ENCODE assay signal across 8 cellular contexts in the genomic region with DNA sequence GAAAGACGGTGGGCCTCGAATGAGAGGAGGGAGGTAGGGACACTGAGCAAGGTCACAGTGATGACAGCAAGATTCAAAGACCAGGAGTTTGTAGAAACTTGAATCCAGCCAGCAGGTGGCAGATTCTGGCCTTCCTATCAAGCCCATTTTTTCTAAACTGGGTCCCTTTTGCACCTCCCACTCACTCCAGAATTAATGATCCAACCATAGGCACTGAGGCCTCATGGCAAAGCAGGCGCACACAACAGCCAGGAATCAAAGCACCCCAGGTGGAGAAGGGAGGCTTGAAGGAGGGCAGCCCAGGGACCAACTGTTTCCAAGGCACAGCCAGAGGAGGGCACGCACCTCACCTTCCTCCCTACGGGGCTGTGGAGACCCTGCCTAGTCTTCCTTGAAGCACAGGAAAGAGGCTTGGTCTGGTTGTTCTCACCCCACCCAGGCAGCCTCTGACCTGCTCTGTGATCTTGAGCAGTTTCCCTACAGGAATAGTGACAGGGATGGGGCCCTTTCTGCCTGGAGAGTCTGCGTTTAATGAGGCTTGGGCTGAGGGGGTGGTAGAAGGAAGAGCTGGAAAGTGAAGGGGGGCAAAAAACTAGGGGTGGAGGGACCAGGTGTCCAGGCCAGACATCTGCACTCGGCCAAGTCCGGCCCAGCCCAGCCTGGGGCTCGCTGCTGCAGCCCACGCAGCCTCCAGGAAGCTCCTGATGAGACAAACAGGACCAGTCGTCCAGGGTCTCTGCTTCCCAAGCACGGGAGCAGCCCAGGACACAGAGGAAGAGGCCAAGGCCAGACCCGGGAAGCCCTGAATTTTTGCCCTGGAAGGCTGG.
DNase-seq lines count a peak whose midpoint lies in the region; ATAC-seq, FAIRE-seq and TF ChIP-seq lines count a peak whose summit lies in the region.

No MANE protein-coding gene starts in this region.

- CTCF ChIA-PET in AG04449 (lab: Yijun Ruan, JAX): interaction anchor here (1.0 to 3.7 kb wide), 10 partner anchors 8 to 194 kb away, joined by 3 to 35 read pairs (median 4); no protein-coding TSS in a partner anchor

- no peak for TF ChIP-seq POLR2A in stomach (IDR thresholded peaks at IDR 0.05)

- ATAC-seq in HG02571 (IDR thresholded peaks at IDR 0.05; ENCODE audit: unreplicated experiment): no peak

- POLR2A ChIA-PET in AG04449 (lab: Yijun Ruan, JAX): interaction anchor here (0.6 kb wide), 1 partner anchor 53 kb away, joined by 4 read pairs; no protein-coding TSS in a partner anchor

- TF ChIP-seq CTCF in AG04449 (IDR thresholded peaks at IDR 0.05; ENCODE audit: insufficient read depth, low read length, missing control alignments) (peak; percentile 44), cardiac fibroblast (IDR thresholded peaks at IDR 0.05; ENCODE audit: low read depth, low read length) (peak; percentile 50), kidney (IDR thresholded peaks at IDR 0.05; ENCODE audit: borderline replicate concordance, extremely low read depth, insufficient read depth) (peak; percentile 64), stomach (IDR thresholded peaks at IDR 0.05) (peak in 5 of 7 experiments; percentile 27 to 62 (median 36))

- TF ChIP-seq EP300 in stomach (IDR thresholded peaks at IDR 0.05): no peak

- H3K27ac ChIP-seq in kidney (ENCODE audit: low read depth in 2 of 2, low read length in 2 of 2) (peak overlapping the region in 1 of 2 donors; percentile 26), stomach (no peak overlapping the region)

- H3K36me3 ChIP-seq in NT2/D1 (ENCODE audit: insufficient read depth, insufficient read length, low read length) (no peaks in the 10 kb centered on the region), kidney (ENCODE audit: control insufficient read depth in 1 of 2, insufficient read depth in 2 of 2, low read length in 2 of 2) (no peaks in the 10 kb centered on the region), stomach (no peaks in the 10 kb centered on the region)

- no peak for FAIRE-seq in kidney (lab: Jason Lieb, UNC)

- no peaks in the 10 kb centered on the region for H3K9me3 ChIP-seq in NT2/D1 (ENCODE audit: insufficient read depth, low read length)
- H3K9me3 ChIP-seq in kidney (ENCODE audit: control insufficient read depth in 1 of 2, low read length in 2 of 2): no peaks in the 10 kb centered on the region
- H3K9me3 ChIP-seq in stomach: no peaks in the 10 kb centered on the region

- DNase-seq in AG04449 (ENCODE audit: low read depth, low spot score) (no peak), GM04504 (ENCODE audit: low read depth) (peak; percentile 14), NT2/D1 (ENCODE audit: low read depth, low spot score) (peak; percentile 55), cardiac fibroblast (ENCODE audit: low read depth in 2 of 2) (peak; percentile 61 to 71), kidney (no peak), stomach (peak; percentile 49), cortex of kidney (lab: John Stamatoyannopoulos, UW) (no peak)

- intact Hi-C loops in kidney (cut with DNase I) (no loop called here), stomach (cut with DNase I; ENCODE audit: low total_unique reads) (loop anchor here (5.0 kb wide), 1 partner anchor 147 kb away; no protein-coding TSS in a partner anchor)

- peaks cover 16% of the 10 kb centered on the region for H3K4me1 ChIP-seq in NT2/D1 (ENCODE audit: insufficient read depth, insufficient read length)
- peaks cover 0 to 8% of the 10 kb centered on the region in 2 donors for H3K4me1 ChIP-seq in kidney (ENCODE audit: control insufficient read depth in 1 of 2, insufficient read depth in 1 of 2, low read depth in 1 of 2, low read length in 2 of 2)
- peaks cover 0 to 22% (median 8%) of the 10 kb centered on the region in 4 donors for H3K4me1 ChIP-seq in stomach

- peaks cover 4% of the 10 kb centered on the region for H3K27me3 ChIP-seq in NT2/D1 (ENCODE audit: insufficient read depth, insufficient read length)
- no peaks in the 10 kb centered on the region for H3K27me3 ChIP-seq in stomach

- no peak overlapping the region for H3K4me3 ChIP-seq in AG04449 (ENCODE audit: low read depth, low read length)
- no peak overlapping the region for H3K4me3 ChIP-seq in NT2/D1 (ENCODE audit: insufficient read length, low read depth)
- no peak overlapping the region for H3K4me3 ChIP-seq in cardiac fibroblast (replicated peaks in 1 of 2; ENCODE audit: low read depth in 2 of 2, low read length in 2 of 2)
- H3K4me3 ChIP-seq in kidney (ENCODE audit: low read length in 2 of 2): no peak overlapping the region
- H3K4me3 ChIP-seq in stomach: no peak overlapping the region

- 49 to 57% (median 53%) methylated on average over 12 to 13 of the region's 13 CpGs for WGBS in stomach, 5 donors

- H3K9ac ChIP-seq in NT2/D1 (ENCODE audit: insufficient read length, low read depth): no peak overlapping the region
- no peak overlapping the region for H3K9ac ChIP-seq in kidney (ENCODE audit: low read length in 2 of 2)

Comparison
In these comparisons a context has a peak if more than half of its experiments do, and no peak if none do; other contexts are left out.
1. DNase-seq: peak in GM04504 (single experiment), NT2/D1 (single experiment), cardiac fibroblast (2 of 2) and stomach (single experiment); none in AG04449 (single experiment), kidney (single experiment) and cortex of kidney (single experiment).
2. Peak in every context shown above with its lines, with median percentiles within 50 percentile points of each other: CTCF ChIP-seq.